In genomic region chr6:14638932-14639875, GRCh38 we compare ENCODE assay signal across 8 cellular contexts.
DNase-seq lines count a peak whose midpoint lies in the region; ATAC-seq, FAIRE-seq and TF ChIP-seq lines count a peak whose summit lies in the region.

No MANE protein-coding gene starts in this region.

- H3K27me3 ChIP-seq in aorta (ENCODE audit: control insufficient read depth in 1 of 2, insufficient read depth in 2 of 2, low read length in 1 of 2) = no peaks in the 10 kb centered on the region

- ATAC-seq in aorta (ENCODE audit: low FRiP score) (peak; percentile 64), GM18858 (IDR thresholded peaks at IDR 0.05; ENCODE audit: unreplicated experiment) (no peak), GM21423 (IDR thresholded peaks at IDR 0.05; ENCODE audit: unreplicated experiment) (no peak)

- TF ChIP-seq POLR2A in GM12891 (IDR thresholded peaks at IDR 0.05; ENCODE audit: low read depth, low read length) = no peak
- no peak for TF ChIP-seq POLR2A in NB4 (IDR thresholded peaks at IDR 0.05; ENCODE audit: extremely low read depth, insufficient read length)

- FAIRE-seq in GM12891 (lab: Jason Lieb, UNC) = peak; percentile 74

- DNase-seq in GM12891 (ENCODE audit: insufficient read length, low spot score) (no peak), NB4 (ENCODE audit: low read depth) (peak; percentile 62), astrocyte of the spinal cord (ENCODE audit: low read depth, low spot score) (peak; percentile 44), islet precursor cell (peak; percentile 57), aorta (no peak)
- no peak for DNase-seq in activated effector memory CD4-positive, alpha-beta T cell treated with Interleukin-2 at 50 U/mL for 16 hours

- in situ Hi-C loops in astrocyte of the spinal cord (cut with HindIII; ENCODE audit: low sequenced_read_pairs) = no loop called here

- WGBS in aorta, 2 donors = 5 to 7% methylated on average over 13 of the region's 13 CpGs

- H3K27ac ChIP-seq in aorta (ENCODE audit: low read depth in 1 of 2, low read length in 2 of 2) = no peak overlapping the region

- no peak for TF ChIP-seq CTCF in NB4 (IDR thresholded peaks at IDR 0.05; ENCODE audit: low read depth, low read length)
- TF ChIP-seq CTCF in astrocyte of the spinal cord (IDR thresholded peaks at IDR 0.05; ENCODE audit: low read depth, low read length) = no peak

- peak overlapping the region; percentile 16 for H3K4me3 ChIP-seq in NB4 (ENCODE audit: low read depth, low read length)
- H3K4me3 ChIP-seq in astrocyte of the spinal cord (ENCODE audit: low read depth, low read length) = peak overlapping the region; percentile 8
- H3K4me3 ChIP-seq in aorta (ENCODE audit: low read length in 2 of 2) = no peak overlapping the region

- intact Hi-C loops in aorta (cut with DNase I) = no loop called here

- H3K36me3 ChIP-seq in aorta (ENCODE audit: control insufficient read depth in 1 of 2, insufficient read depth in 2 of 2, low read length in 1 of 2) = no peaks in the 10 kb centered on the region

- no peaks in the 10 kb centered on the region for H3K9me3 ChIP-seq in aorta (ENCODE audit: control insufficient read depth, low read length)

- H3K4me1 ChIP-seq in aorta (ENCODE audit: control insufficient read depth in 1 of 2, insufficient read depth in 2 of 2, low read length in 2 of 2) = no peaks in the 10 kb centered on the region

TF ChIP-seq in GM12891, 5 proteins besides CTCF, POLR2A, EP300 and RAD21:
- TF ChIP-seq PAX5 (IDR thresholded peaks at IDR 0.05; ENCODE audit: insufficient read depth, low read length, severe bottlenecking) (no peak), SPI1 (IDR thresholded peaks at IDR 0.05; ENCODE audit: low read depth, low read length) (no peak), TAF1 (IDR thresholded peaks at IDR 0.05; ENCODE audit: low read depth, low read length) (no peak), POU2F2 (IDR thresholded peaks at IDR 0.05; ENCODE audit: low read depth, low read length) (no peak), POLR2AphosphoS5 (IDR thresholded peaks at IDR 0.05; ENCODE audit: low read depth, low read length) (no peak)

Comparison
In these comparisons a context has a peak if more than half of its experiments do, and no peak if none do; other contexts are left out.
1. DNase-seq: peak in NB4 (single experiment), astrocyte of the spinal cord (single experiment) and islet precursor cell (single experiment); none in GM12891 (single experiment), aorta (0 of 2) and activated effector memory CD4-positive, alpha-beta T cell treated with Interleukin-2 at 50 U/mL for 16 hours (single experiment).
2. H3K4me3 ChIP-seq: peak in NB4 (single experiment) and astrocyte of the spinal cord (single experiment); none in aorta (0 of 2).